Comparison of ENCODE assay signal across 18 cellular contexts in the genomic region with DNA sequence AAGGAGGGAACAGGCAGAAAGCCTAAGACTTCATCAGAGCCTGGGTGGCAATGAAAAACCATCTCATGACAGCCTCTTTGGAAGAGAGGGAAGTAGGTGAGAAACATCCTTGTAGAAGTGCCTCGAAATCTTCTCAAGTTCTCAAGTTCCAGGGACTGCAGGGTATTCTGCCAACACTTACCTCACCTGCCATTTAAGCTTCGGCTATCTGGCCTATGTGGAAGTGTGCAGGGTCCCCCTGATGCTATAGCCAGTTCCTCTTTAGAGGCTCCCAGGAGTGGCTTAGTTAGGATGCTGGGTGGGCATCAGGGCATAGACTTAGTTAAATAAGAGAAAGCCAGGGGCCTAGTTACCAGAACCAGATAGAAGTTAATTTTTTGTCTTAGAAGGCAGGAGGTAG.
"Had no signal": no experiment of that assay in that cellular context is flagged by ENCODE, and none has a peak within 500 bp of the region (broad histone marks: within the 10 kb centered on the region; RNA-seq: fewer than 3 reads in every experiment).

No MANE protein-coding gene starts in this region.

- DNase-seq: activated CD4-positive, alpha-beta T cell treated with anti-CD3 and anti-CD28 coated beads, Interleukin-2, amount 50 U/mL, for 4 hours; activated CD8-positive, alpha-beta memory T cell treated with anti-CD3 and anti-CD28 coated beads, Interleukin-2, amount 10 ng/mL, durations not matched to agents 7 days and 5 days; activated effector memory CD4-positive, alpha-beta T cell treated with anti-CD3 and anti-CD28 coated beads, Interleukin-2, amount 50 U/mL, for 16 hours; activated naive CD8-positive, alpha-beta T cell treated with anti-CD3 and anti-CD28 coated beads for 36 hours; activated T-cell treated with anti-CD3 and anti-CD28 coated beads, Interleukin-2, amount 50 U/mL, for 4 hours; effector CD8-positive, alpha-beta T cell; nucleus accumbens; SIG-M5; stimulated activated CD4-positive, alpha-beta T cell treated with anti-CD3 and anti-CD28 coated beads, Interleukin-4, amount 100 ng/mL, for 1 hour; stimulated activated naive CD8-positive, alpha-beta T cell treated with anti-CD3 and anti-CD28 coated beads, Interleukin-15, amount 100 ng/mL, for 72 hours; T-helper 17 cell had no signal

- H3K9me3 ChIP-seq: ascending aorta, tibial artery had no signal

- H3K36me3 ChIP-seq: ascending aorta, cardiac muscle cell had no signal

- ATAC-seq: activated CD4-positive, CD25-positive, alpha-beta regulatory T cell treated with anti-CD3 and anti-CD28 coated beads, Interleukin-2, amount 50 U/mL, for 24 hours; activated CD8-positive, alpha-beta memory T cell treated with anti-CD3 and anti-CD28 coated beads, Interleukin-2, amount 10 ng/mL, durations not matched to agents 7 days and 5 days; activated T-cell treated with anti-CD3 and anti-CD28 coated beads, Interleukin-2, amount 50 U/mL, for 4 hours; natural killer cell treated with Interleukin-12 subunit alpha and Interleukin-12 subunit beta and Interleukin-15 and Interleukin-18, amount 100 ng/mL, for 72 hours; stimulated activated naive CD8-positive, alpha-beta T cell treated with anti-CD3 and anti-CD28 coated beads, Interleukin-15, amount 100 ng/mL, for 72 hours; T-helper 17 cell had no signal

- H3K4me1 ChIP-seq: ascending aorta, tibial artery had no signal

- H3K4me3 ChIP-seq: ascending aorta, cardiac muscle cell, coronary artery, lung, tibial artery had no signal

- H3K27ac ChIP-seq: ascending aorta, cardiac muscle cell, tibial artery had no signal

- H3K27me3 ChIP-seq: ascending aorta, cardiac muscle cell, tibial artery had no signal
